In the genomic region with DNA sequence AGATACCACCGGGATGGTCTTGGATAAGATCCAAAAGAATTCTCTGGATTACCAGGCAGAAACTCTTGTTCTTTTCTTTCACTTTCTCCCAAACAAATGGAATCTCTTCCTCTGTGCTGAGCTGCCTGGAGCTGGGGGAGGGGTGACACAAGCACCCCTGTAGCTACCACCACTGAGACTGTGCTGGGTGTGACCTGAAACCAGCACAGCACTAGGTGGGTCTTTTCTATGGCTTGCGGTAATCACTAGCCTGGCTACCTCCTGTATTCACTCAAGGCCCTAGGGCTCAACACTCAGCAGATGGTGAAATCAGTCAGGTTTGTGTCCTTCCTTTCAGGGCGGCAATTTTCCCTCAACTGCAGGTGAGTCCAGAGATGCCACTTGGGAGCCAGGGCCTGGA, we compare ENCODE assay signal across 3 cellular contexts.
TF ChIP-seq lines count a peak whose summit lies in the region.

No MANE protein-coding gene starts in this region.

TF ChIP-seq in WTC11, 78 proteins besides CTCF, POLR2A, EP300 and RAD21 (continued from another document):
- no peak for TF ChIP-seq FOXP1 (CRISPR knock-in tag; IDR thresholded peaks at IDR 0.05; ENCODE audit: borderline replicate concordance)
- TF ChIP-seq, protein P1, sequence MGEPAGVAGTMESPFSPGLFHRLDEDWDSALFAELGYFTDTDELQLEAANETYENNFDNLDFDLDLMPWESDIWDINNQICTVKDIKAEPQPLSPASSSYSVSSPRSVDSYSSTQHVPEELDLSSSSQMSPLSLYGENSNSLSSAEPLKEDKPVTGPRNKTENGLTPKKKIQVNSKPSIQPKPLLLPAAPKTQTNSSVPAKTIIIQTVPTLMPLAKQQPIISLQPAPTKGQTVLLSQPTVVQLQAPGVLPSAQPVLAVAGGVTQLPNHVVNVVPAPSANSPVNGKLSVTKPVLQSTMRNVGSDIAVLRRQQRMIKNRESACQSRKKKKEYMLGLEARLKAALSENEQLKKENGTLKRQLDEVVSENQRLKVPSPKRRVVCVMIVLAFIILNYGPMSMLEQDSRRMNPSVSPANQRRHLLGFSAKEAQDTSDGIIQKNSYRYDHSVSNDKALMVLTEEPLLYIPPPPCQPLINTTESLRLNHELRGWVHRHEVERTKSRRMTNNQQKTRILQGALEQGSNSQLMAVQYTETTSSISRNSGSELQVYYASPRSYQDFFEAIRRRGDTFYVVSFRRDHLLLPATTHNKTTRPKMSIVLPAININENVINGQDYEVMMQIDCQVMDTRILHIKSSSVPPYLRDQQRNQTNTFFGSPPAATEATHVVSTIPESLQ (CRISPR knock-in tag; IDR thresholded peaks at IDR 0.05): no peak
TF ChIP-seq in WTC11: peak in this region for 1.

TF ChIP-seq in SK-N-SH, 30 proteins besides CTCF, POLR2A, EP300 and RAD21 (continued from another document):
- no peak for TF ChIP-seq REST (IDR thresholded peaks at IDR 0.05; ENCODE audit: low read depth, low read length)
- TF ChIP-seq CHD2 (IDR thresholded peaks at IDR 0.05; ENCODE audit: low read length, partially characterized antibody): no peak
- TF ChIP-seq RFX5 (IDR thresholded peaks at IDR 0.05; ENCODE audit: low read length): no peak
- TF ChIP-seq ELF1 (IDR thresholded peaks at IDR 0.05): no peak
- TF ChIP-seq SMC3 (IDR thresholded peaks at IDR 0.05; ENCODE audit: low read depth, low read length): no peak
- no peak for TF ChIP-seq FOXJ3 (CRISPR knock-in tag; IDR thresholded peaks at IDR 0.05)
- TF ChIP-seq TCF12 (IDR thresholded peaks at IDR 0.05): no peak
- no peak for TF ChIP-seq POLR2AphosphoS5 (IDR thresholded peaks at IDR 0.05; ENCODE audit: low read depth, low read length)
- TF ChIP-seq, protein P2, sequence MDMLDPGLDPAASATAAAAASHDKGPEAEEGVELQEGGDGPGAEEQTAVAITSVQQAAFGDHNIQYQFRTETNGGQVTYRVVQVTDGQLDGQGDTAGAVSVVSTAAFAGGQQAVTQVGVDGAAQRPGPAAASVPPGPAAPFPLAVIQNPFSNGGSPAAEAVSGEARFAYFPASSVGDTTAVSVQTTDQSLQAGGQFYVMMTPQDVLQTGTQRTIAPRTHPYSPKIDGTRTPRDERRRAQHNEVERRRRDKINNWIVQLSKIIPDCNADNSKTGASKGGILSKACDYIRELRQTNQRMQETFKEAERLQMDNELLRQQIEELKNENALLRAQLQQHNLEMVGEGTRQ (IDR thresholded peaks at IDR 0.05; ENCODE audit: borderline replicate concordance, low read depth, low read length): no peak
- no peak for TF ChIP-seq MEF2A (IDR thresholded peaks at IDR 0.05; ENCODE audit: borderline replicate concordance, low read depth)
- TF ChIP-seq RCOR1 (IDR thresholded peaks at IDR 0.05; ENCODE audit: low read length): no peak
- TF ChIP-seq JUND (IDR thresholded peaks at IDR 0.05): no peak
- no peak for TF ChIP-seq YY1 (IDR thresholded peaks at IDR 0.05; ENCODE audit: low read depth)
- TF ChIP-seq RXRA (IDR thresholded peaks at IDR 0.05; ENCODE audit: borderline replicate concordance, low read depth): no peak

TF ChIP-seq in SK-N-SH treated with all-trans-retinoic acid at 6 μM for 48 hours, 23 proteins besides CTCF, POLR2A, EP300 and RAD21:
- TF ChIP-seq, protein P3, sequence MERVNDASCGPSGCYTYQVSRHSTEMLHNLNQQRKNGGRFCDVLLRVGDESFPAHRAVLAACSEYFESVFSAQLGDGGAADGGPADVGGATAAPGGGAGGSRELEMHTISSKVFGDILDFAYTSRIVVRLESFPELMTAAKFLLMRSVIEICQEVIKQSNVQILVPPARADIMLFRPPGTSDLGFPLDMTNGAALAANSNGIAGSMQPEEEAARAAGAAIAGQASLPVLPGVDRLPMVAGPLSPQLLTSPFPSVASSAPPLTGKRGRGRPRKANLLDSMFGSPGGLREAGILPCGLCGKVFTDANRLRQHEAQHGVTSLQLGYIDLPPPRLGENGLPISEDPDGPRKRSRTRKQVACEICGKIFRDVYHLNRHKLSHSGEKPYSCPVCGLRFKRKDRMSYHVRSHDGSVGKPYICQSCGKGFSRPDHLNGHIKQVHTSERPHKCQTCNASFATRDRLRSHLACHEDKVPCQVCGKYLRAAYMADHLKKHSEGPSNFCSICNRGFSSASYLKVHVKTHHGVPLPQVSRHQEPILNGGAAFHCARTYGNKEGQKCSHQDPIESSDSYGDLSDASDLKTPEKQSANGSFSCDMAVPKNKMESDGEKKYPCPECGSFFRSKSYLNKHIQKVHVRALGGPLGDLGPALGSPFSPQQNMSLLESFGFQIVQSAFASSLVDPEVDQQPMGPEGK (CRISPR knock-in tag; IDR thresholded peaks at IDR 0.05; ENCODE audit: borderline replicate concordance): no peak
- TF ChIP-seq ZFP30 (CRISPR knock-in tag; IDR thresholded peaks at IDR 0.05) (no peak), TOX (CRISPR knock-in tag; IDR thresholded peaks at IDR 0.05; ENCODE audit: borderline replicate concordance) (no peak), ZNF70 (CRISPR knock-in tag; IDR thresholded peaks at IDR 0.05) (no peak), TSHZ2 (CRISPR knock-in tag; IDR thresholded peaks at IDR 0.05) (no peak), ZNF565 (CRISPR knock-in tag; conservative IDR thresholded peaks at IDR 0.05; ENCODE audit: low read depth) (no peak), BACH2 (CRISPR knock-in tag; IDR thresholded peaks at IDR 0.05; ENCODE audit: borderline replicate concordance) (no peak), CSDC2 (CRISPR knock-in tag; IDR thresholded peaks at IDR 0.05) (no peak), TCF4 (CRISPR knock-in tag; IDR thresholded peaks at IDR 0.05; ENCODE audit: borderline replicate concordance) (no peak), PPARA (CRISPR knock-in tag; IDR thresholded peaks at IDR 0.05; ENCODE audit: borderline replicate concordance) (no peak), ZNF8 (CRISPR knock-in tag; IDR thresholded peaks at IDR 0.05) (no peak), CSRNP3 (CRISPR knock-in tag; IDR thresholded peaks at IDR 0.05) (no peak)
